In the genomic region with DNA sequence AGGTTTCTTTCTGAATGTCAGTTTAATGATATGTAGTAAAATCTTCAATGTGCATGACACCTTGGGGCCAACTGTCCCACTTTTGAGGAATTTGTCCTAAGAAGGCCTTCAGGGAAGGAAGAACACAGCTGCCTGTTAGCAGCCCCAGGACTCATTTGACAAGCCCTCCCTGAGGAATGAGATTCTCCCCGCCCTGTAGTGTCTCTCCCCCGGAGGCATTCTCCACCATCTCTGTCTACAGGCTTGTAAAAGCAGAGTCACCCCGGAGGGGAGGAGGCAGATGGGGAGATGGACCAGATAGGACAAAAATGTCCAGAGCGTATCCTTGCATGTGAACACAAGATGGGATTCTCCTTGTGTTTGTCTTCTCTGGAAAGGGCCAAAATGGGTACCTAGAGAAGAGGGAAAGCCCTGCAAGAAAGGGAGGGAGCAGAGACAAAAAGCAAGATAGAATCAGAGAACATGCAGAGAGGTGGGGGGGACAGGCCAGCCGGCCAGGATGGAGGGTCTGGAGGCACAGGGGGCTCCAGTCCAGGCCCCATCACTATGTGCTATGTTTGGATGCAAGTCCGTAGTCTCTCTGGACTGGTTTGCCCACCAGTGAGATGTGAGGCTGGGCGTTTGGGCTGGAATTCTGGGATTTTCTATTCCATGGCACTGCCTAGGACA, we compare ENCODE assay signal across 14 cellular contexts. TPM values are rescaled to one million over a fixed set of nuclear protein-coding genes. Genes with fewer than 3 reads are reported as not detected.
DNase-seq lines count a peak whose midpoint lies in the region; ATAC-seq and TF ChIP-seq lines count a peak whose summit lies in the region.
"Had no signal": no experiment of that assay in that cellular context is flagged by ENCODE, and none has a peak within 500 bp of the region (broad histone marks: within the 10 kb centered on the region; RNA-seq: fewer than 3 reads in every experiment).

No MANE protein-coding gene starts in this region.

- no peaks in the 10 kb centered on the region for H3K4me1 ChIP-seq in right cardiac atrium (ENCODE audit: control insufficient read depth, insufficient read depth, low read length)
- H3K4me1 ChIP-seq in upper lobe of right lung: no peaks in the 10 kb centered on the region

- no peaks in the 10 kb centered on the region for H3K27me3 ChIP-seq in right cardiac atrium (ENCODE audit: control insufficient read depth, insufficient read depth)
- H3K27me3 ChIP-seq in upper lobe of right lung: no peaks in the 10 kb centered on the region

- 65% methylated on average over 7 of the region's 7 CpGs for WGBS in right cardiac atrium

- ATAC-seq in right cardiac atrium: no peak
- no peak for ATAC-seq in upper lobe of right lung
- ATAC-seq: Right ventricle myocardium inferior had no signal

- no peaks in the 10 kb centered on the region for H3K36me3 ChIP-seq in upper lobe of right lung

- no peak for TF ChIP-seq CTCF in upper lobe of right lung (IDR thresholded peaks at IDR 0.05)

- H3K9me3 ChIP-seq in right cardiac atrium (ENCODE audit: control insufficient read depth, low read length): peaks cover 4% of the 10 kb centered on the region
- peaks cover 12% of the 10 kb centered on the region for H3K9me3 ChIP-seq in upper lobe of right lung

- no peak overlapping the region for H3K27ac ChIP-seq in right cardiac atrium (ENCODE audit: low read length)
- no peak overlapping the region for H3K27ac ChIP-seq in upper lobe of right lung

- intact Hi-C loops in cardiac septum (cut with DNase I) (no loop called here), right cardiac atrium (cut with DNase I) (no loop called here), posterior vena cava (cut with DNase I) (no loop called here), upper lobe of right lung (cut with DNase I) (no loop called here)

- DNase-seq in cardiac septum (ENCODE audit: low spot score) (peak; percentile 54), right cardiac atrium (no peak), islet precursor cell (peak; percentile 54), posterior vena cava (ENCODE audit: low spot score) (peak; percentile 18), upper lobe of right lung (no peak), amniotic stem cell (lab: John Stamatoyannopoulos, UW) (no peak)
- DNase-seq in activated CD4-positive, alpha-beta T cell treated with anti-CD3 and anti-CD28 coated beads, Interleukin-2, amount 50 U/mL, for 1 hour: no peak
- DNase-seq: C1 segment of cervical spinal cord, KBM-7, NCI-H1105 treated with DMSO at 0.1 percent for 48 hours, NCI-H1694, NCI-H2081 treated with DMSO at 0.1 percent for 48 hours had no signal

- no peak overlapping the region for H3K4me3 ChIP-seq in right cardiac atrium (ENCODE audit: low read length)
- H3K4me3 ChIP-seq in upper lobe of right lung: no peak overlapping the region

RNA-seq across cellular contexts. Expression of gene WNT3A, which starts 12.0 kb away (rescaled TPM):
- total RNA-seq in cardiac septum: not detected
- total RNA-seq in right cardiac atrium: not detected
- not detected for polyA plus RNA-seq in right cardiac atrium
- not detected for total RNA-seq in posterior vena cava
- total RNA-seq in upper lobe of right lung: 10.1 TPM
- total RNA-seq: NCI-H460, Right ventricle myocardium inferior had no signal

RNA-seq across cellular contexts. Expression of gene WNT9A, which starts 47.0 kb away (rescaled TPM):
- total RNA-seq in cardiac septum: 6.5 TPM
- total RNA-seq in right cardiac atrium: 1 to 10 TPM in 2 of 4 donors, under 1 TPM in 2; 0.60 to 1.8 (median 1.2) TPM
- polyA plus RNA-seq in right cardiac atrium: 0.63 TPM
- 1 to 10 TPM; 2.7 to 3.3 TPM for total RNA-seq in posterior vena cava
- 10.2 TPM for total RNA-seq in upper lobe of right lung

Comparison
In these comparisons a context has a peak if more than half of its experiments do, and no peak if none do; other contexts are left out.
1. DNase-seq: peak in cardiac septum (single experiment), islet precursor cell (single experiment) and posterior vena cava (single experiment); none in right cardiac atrium (0 of 3), upper lobe of right lung (single experiment), amniotic stem cell (single experiment) and activated CD4-positive, alpha-beta T cell treated with anti-CD3 and anti-CD28 coated beads, Interleukin-2, amount 50 U/mL, for 1 hour (single experiment).
2. RNA of gene WNT3A, which starts 12.0 kb away (total RNA-seq): 10.1 TPM in upper lobe of right lung (single experiment); not detected in cardiac septum (single experiment), not detected in right cardiac atrium and not detected in posterior vena cava; every median in the first group is over 10 times any median in the second.